ENCODE assay signal across 8 cellular contexts in the genomic region with DNA sequence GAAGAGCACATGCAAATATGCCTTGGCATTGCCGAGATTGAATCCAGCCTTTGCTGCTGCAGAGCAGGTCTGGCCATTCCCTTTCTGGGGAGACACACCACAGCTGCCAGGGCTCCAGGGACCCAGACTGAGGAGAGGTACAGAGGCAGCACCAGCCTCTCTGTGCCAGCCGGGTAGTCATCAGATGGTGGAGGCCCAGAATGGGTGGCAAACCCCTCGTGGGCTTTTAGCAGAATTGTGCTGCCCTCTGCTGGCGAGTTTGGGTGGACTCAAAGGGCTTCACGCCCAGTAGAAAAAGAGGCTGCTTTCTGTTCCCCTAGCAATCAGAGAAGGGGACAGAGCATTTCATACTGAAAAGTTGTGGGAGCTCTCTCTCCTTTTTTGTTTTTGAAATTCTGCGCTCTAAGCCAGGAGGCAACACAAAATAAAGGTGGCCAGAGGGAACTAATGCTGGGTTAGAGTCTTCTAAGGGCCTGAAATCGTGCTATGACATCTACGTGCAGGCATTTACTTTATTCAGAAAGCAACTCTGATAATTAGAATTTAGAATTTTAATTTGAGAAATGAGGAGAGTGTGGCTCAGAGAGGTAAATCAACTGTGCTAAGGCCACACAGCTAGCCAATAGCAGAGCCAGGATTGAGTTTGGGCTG.
DNase-seq lines count a peak whose midpoint lies in the region; ATAC-seq and TF ChIP-seq lines count a peak whose summit lies in the region.

No MANE protein-coding gene starts in this region.

- TF ChIP-seq EP300 in gastroesophageal sphincter (IDR thresholded peaks at IDR 0.05) (no peak), ovary (IDR thresholded peaks at IDR 0.05) (no peak), transverse colon (IDR thresholded peaks at IDR 0.05; ENCODE audit: low read depth) (no peak)

- DNase-seq in BJ (ENCODE audit: low read depth) (no peak), Karpas-422 (peak; percentile 93), RKO (ENCODE audit: low spot score) (peak; percentile 70), ovary (peak; percentile 52 to 79 (median 74)), transverse colon (peak; percentile 88)
- DNase-seq in activated T-helper 2 cell treated with anti-CD3 and anti-CD28 coated beads, Interferon-gamma antibody, Interleukin-2, Interleukin-4, amounts not matched to agents 10 μg/mL and 5 μg/mL and 100 μg/mL, durations not matched to agents 14 hours and 24 hours and 36 hours (ENCODE audit: low spot score): peak; percentile 41

- no peaks in the 10 kb centered on the region for H3K79me2 ChIP-seq in Karpas-422 (ENCODE audit: low read length)

- no peaks in the 10 kb centered on the region for H3K36me3 ChIP-seq in BJ (ENCODE audit: control insufficient read depth, insufficient read depth, low read length)
- no peaks in the 10 kb centered on the region for H3K36me3 ChIP-seq in Karpas-422 (ENCODE audit: insufficient read depth, low read length)
- no peaks in the 10 kb centered on the region for H3K36me3 ChIP-seq in gastroesophageal sphincter
- H3K36me3 ChIP-seq in ovary: no peaks in the 10 kb centered on the region
- H3K36me3 ChIP-seq in transverse colon: no peaks in the 10 kb centered on the region

- H3K36me3 Mint-ChIP-seq in activated T-helper 2 cell treated with anti-CD3 and anti-CD28 coated beads, Interferon-gamma antibody, Interleukin-2, Interleukin-4, amounts not matched to agents 10 μg/mL and 5 μg/mL and 100 μg/mL, durations not matched to agents 14 hours and 24 hours and 36 hours (ENCODE audit: low read depth): no peaks in the 10 kb centered on the region

- H3K27me3 ChIP-seq in BJ (ENCODE audit: control insufficient read depth, insufficient read depth, low read length) (peaks cover 6% of the 10 kb centered on the region), Karpas-422 (ENCODE audit: low read length) (no peaks in the 10 kb centered on the region), gastroesophageal sphincter (peaks cover 8% of the 10 kb centered on the region), ovary (no peaks in the 10 kb centered on the region), transverse colon (no peaks in the 10 kb centered on the region)

- H3K4me3 ChIP-seq in BJ (ENCODE audit: low read depth, low read length): no peak overlapping the region
- H3K4me3 ChIP-seq in Karpas-422 (ENCODE audit: low read length): no peak overlapping the region
- no peak overlapping the region for H3K4me3 ChIP-seq in gastroesophageal sphincter
- H3K4me3 ChIP-seq in ovary: no peak overlapping the region
- no peak overlapping the region for H3K4me3 ChIP-seq in transverse colon

- H4K20me1 ChIP-seq in Karpas-422 (ENCODE audit: insufficient read depth, low read depth, low read length): no peaks in the 10 kb centered on the region

- H3K4me1 ChIP-seq in Karpas-422 (ENCODE audit: low read length): peaks cover 12% of the 10 kb centered on the region
- peaks cover 0 to 21% (median 0%) of the 10 kb centered on the region in 3 donors for H3K4me1 ChIP-seq in gastroesophageal sphincter
- no peaks in the 10 kb centered on the region for H3K4me1 ChIP-seq in ovary (ENCODE audit: insufficient read depth)
- peaks cover 0 to 23% (median 3%) of the 10 kb centered on the region in 4 donors for H3K4me1 ChIP-seq in transverse colon

- no peaks in the 10 kb centered on the region for H3K9me3 ChIP-seq in Karpas-422 (ENCODE audit: low read length)
- H3K9me3 ChIP-seq in gastroesophageal sphincter: no peaks in the 10 kb centered on the region
- no peaks in the 10 kb centered on the region for H3K9me3 ChIP-seq in ovary
- H3K9me3 ChIP-seq in transverse colon: no peaks in the 10 kb centered on the region

- no peaks in the 10 kb centered on the region for H3K9me3 Mint-ChIP-seq in activated T-helper 2 cell treated with anti-CD3 and anti-CD28 coated beads, Interferon-gamma antibody, Interleukin-2, Interleukin-4, amounts not matched to agents 10 μg/mL and 5 μg/mL and 100 μg/mL, durations not matched to agents 14 hours and 24 hours and 36 hours

- H3K9me2 ChIP-seq in Karpas-422 (replicated peaks; ENCODE audit: insufficient read depth, low read length): no peaks in the 10 kb centered on the region

- POLR2A ChIA-PET in BJ (lab: Charles Lee): no interaction called here

- no peak overlapping the region for H3K4me2 ChIP-seq in Karpas-422 (ENCODE audit: low read depth, low read length, poor library complexity, severe bottlenecking)

- no peak overlapping the region for H2AFZ ChIP-seq in Karpas-422 (ENCODE audit: low read length)

- H3K27ac ChIP-seq in Karpas-422 (ENCODE audit: low read length): no peak overlapping the region
- no peak overlapping the region for H3K27ac ChIP-seq in gastroesophageal sphincter
- no peak overlapping the region for H3K27ac ChIP-seq in ovary
- no peak overlapping the region for H3K27ac ChIP-seq in transverse colon

- in situ Hi-C loops in transverse colon (cut with MboI; ENCODE audit: low pct_ligation_motif_present in 1 of 4, low pct_unique_long_range_greater_than_20kb in 1 of 4, low sequenced_read_pairs in 3 of 4): loop anchor here in 3 of 4 donors (10.0 to 25.0 kb wide), 5 partner anchors 239 to 808 kb away; a partner anchor contains a TSS

- intact Hi-C loops in activated T-helper 2 cell treated with anti-CD3 and anti-CD28 coated beads, Interferon-gamma antibody, Interleukin-2, Interleukin-4, amounts not matched to agents 10 μg/mL and 5 μg/mL and 100 μg/mL, durations not matched to agents 14 hours and 24 hours and 36 hours (cut with micrococcal nuclease): loop anchor here (1.0 kb wide), 3 partner anchors 243 to 483 kb away; no protein-coding TSS in a partner anchor
- intact Hi-C loops in ovary (cut with DNase I) (loop anchor here in 2 of 4 donors (5.0 to 10.0 kb wide), 2 partner anchors 479 to 482 kb away; no protein-coding TSS in a partner anchor), transverse colon (cut with DNase I; ENCODE audit: low total_unique reads) (loop anchor here (2.0 to 5.0 kb wide), 2 partner anchors 243 to 292 kb away; no protein-coding TSS in a partner anchor)

- no peak overlapping the region for H3K27ac Mint-ChIP-seq in activated T-helper 2 cell treated with anti-CD3 and anti-CD28 coated beads, Interferon-gamma antibody, Interleukin-2, Interleukin-4, amounts not matched to agents 10 μg/mL and 5 μg/mL and 100 μg/mL, durations not matched to agents 14 hours and 24 hours and 36 hours

- TF ChIP-seq POLR2A in gastroesophageal sphincter (IDR thresholded peaks at IDR 0.05) (no peak), ovary (IDR thresholded peaks at IDR 0.05) (no peak), transverse colon (IDR thresholded peaks at IDR 0.05) (no peak)

- CTCF ChIA-PET in BJ (lab: Yijun Ruan, JAX): interaction anchor here (0.6 to 17.6 kb wide), 35 partner anchors 9 to 483 kb away, joined by 3 to 225 read pairs (median 5); no protein-coding TSS in a partner anchor

- no peak overlapping the region for H3K4me3 Mint-ChIP-seq in activated T-helper 2 cell treated with anti-CD3 and anti-CD28 coated beads, Interferon-gamma antibody, Interleukin-2, Interleukin-4, amounts not matched to agents 10 μg/mL and 5 μg/mL and 100 μg/mL, durations not matched to agents 14 hours and 24 hours and 36 hours (ENCODE audit: low read depth)

- ATAC-seq in GM19328 (IDR thresholded peaks at IDR 0.05; ENCODE audit: unreplicated experiment): peak; percentile 43
- ATAC-seq in gastroesophageal sphincter: peak; percentile 68

- peak; percentile 83 for TF ChIP-seq CTCF in BJ (IDR thresholded peaks at IDR 0.05; ENCODE audit: insufficient read depth, low read depth, low read length)
- TF ChIP-seq CTCF in gastroesophageal sphincter (IDR thresholded peaks at IDR 0.05): peak; percentile 77 to 88 (median 84)
- TF ChIP-seq CTCF in ovary (IDR thresholded peaks at IDR 0.05): peak; percentile 51 to 61 (median 53)
- peak; percentile 87 to 90 (median 88) for TF ChIP-seq CTCF in transverse colon (IDR thresholded peaks at IDR 0.05)

- 0 to 67% methylated on average over 3 to 4 of the region's 8 CpGs for WGBS in gastroesophageal sphincter (ENCODE audit: low coverage in 1 of 2), 2 donors
- 35 to 38% (median 36%) methylated on average over 8 of the region's 8 CpGs for WGBS in ovary, 3 donors
- 40 to 74% methylated on average over 4 to 8 of the region's 8 CpGs for WGBS in transverse colon (ENCODE audit: low coverage in 1 of 2), 2 donors

- no peaks in the 10 kb centered on the region for H3K4me1 Mint-ChIP-seq in activated T-helper 2 cell treated with anti-CD3 and anti-CD28 coated beads, Interferon-gamma antibody, Interleukin-2, Interleukin-4, amounts not matched to agents 10 μg/mL and 5 μg/mL and 100 μg/mL, durations not matched to agents 14 hours and 24 hours and 36 hours (ENCODE audit: low read depth)

- no peak overlapping the region for H3K9ac ChIP-seq in Karpas-422 (ENCODE audit: low read length)

- H3K27me3 Mint-ChIP-seq in activated T-helper 2 cell treated with anti-CD3 and anti-CD28 coated beads, Interferon-gamma antibody, Interleukin-2, Interleukin-4, amounts not matched to agents 10 μg/mL and 5 μg/mL and 100 μg/mL, durations not matched to agents 14 hours and 24 hours and 36 hours (ENCODE audit: low read depth): peaks cover 6% of the 10 kb centered on the region
